Comparison of ENCODE assay signal across 9 cellular contexts in genomic region chr2:84963692-84964405, GRCh38. TPM values are rescaled to one million over a fixed set of nuclear protein-coding genes. Genes with fewer than 3 reads are reported as not detected.
DNase-seq lines count a peak whose midpoint lies in the region; ATAC-seq and TF ChIP-seq lines count a peak whose summit lies in the region.
"Had no signal": no experiment of that assay in that cellular context is flagged by ENCODE, and none has a peak within 500 bp of the region (broad histone marks: within the 10 kb centered on the region; RNA-seq: fewer than 3 reads in every experiment).

No MANE protein-coding gene starts in this region.

- intact Hi-C loops in mucosa of descending colon (cut with DNase I, micrococcal nuclease) = no loop called here

- H3K4me3 ChIP-seq in BLaER1 (no peak overlapping the region), adipocyte (ENCODE audit: low read length) (peak overlapping the region; percentile 35), mucosa of descending colon (no peak overlapping the region)
- H3K4me3 ChIP-seq: esophagus squamous epithelium had no signal

- no peaks in the 10 kb centered on the region for H3K9me3 ChIP-seq in BLaER1
- H3K9me3 ChIP-seq in adipocyte (ENCODE audit: control insufficient read depth, low read length) = no peaks in the 10 kb centered on the region
- no peaks in the 10 kb centered on the region for H3K9me3 ChIP-seq in mucosa of descending colon
- H3K9me3 ChIP-seq: esophagus squamous epithelium had no signal

- ATAC-seq in mucosa of descending colon = peak; percentile 63
- no peak for ATAC-seq in HG03469 (IDR thresholded peaks at IDR 0.05; ENCODE audit: unreplicated experiment)
- ATAC-seq in GM21737 (IDR thresholded peaks at IDR 0.05; ENCODE audit: unreplicated experiment) = no peak

- H3K4me2 ChIP-seq in BLaER1 = peak overlapping the region; percentile 25; the same call in 1 of the 2 replicates

- H3K27ac ChIP-seq in BLaER1 = no peak overlapping the region
- H3K27ac ChIP-seq: esophagus squamous epithelium had no signal

- TF ChIP-seq CTCF in mucosa of descending colon (IDR thresholded peaks at IDR 0.05) = no peak

- peak; percentile 84 for DNase-seq in HT1080 (ENCODE audit: low read depth)
- peak; percentile 65 for DNase-seq in adipocyte (ENCODE audit: low read depth)
- no peak for DNase-seq in mucosa of descending colon
- no peak for DNase-seq in amniotic stem cell (lab: John Stamatoyannopoulos, UW)
- no peak for DNase-seq in NCI-H2171 (lab: John Stamatoyannopoulos, UW)
- DNase-seq: esophagus squamous epithelium had no signal

- H3K36me3 ChIP-seq in BLaER1 (peaks cover 61% of the 10 kb centered on the region), adipocyte (ENCODE audit: control insufficient read depth, insufficient read depth, low read length, severe bottlenecking) (peaks cover 22% of the 10 kb centered on the region), mucosa of descending colon (ENCODE audit: low read depth) (no peaks in the 10 kb centered on the region)

- H3K27me3 ChIP-seq in BLaER1 = no peaks in the 10 kb centered on the region
- H3K27me3 ChIP-seq in adipocyte (replicated peaks; ENCODE audit: control insufficient read depth, insufficient read depth, low read length) = no peaks in the 10 kb centered on the region
- H3K27me3 ChIP-seq: esophagus squamous epithelium had no signal

- H3K4me1 ChIP-seq in BLaER1 = peaks cover 44% of the 10 kb centered on the region
- H3K4me1 ChIP-seq in adipocyte (ENCODE audit: control insufficient read depth, insufficient read depth, low read length) = peaks cover 44% of the 10 kb centered on the region
- peaks cover 11% of the 10 kb centered on the region for H3K4me1 ChIP-seq in mucosa of descending colon (ENCODE audit: low read depth)

- H3K9ac ChIP-seq in BLaER1 (no peak overlapping the region), adipocyte (ENCODE audit: low read length) (no peak overlapping the region)

- peaks cover 6% of the 10 kb centered on the region; the same call in 1 of the 2 replicates for H4K20me1 ChIP-seq in BLaER1

RNA-seq across cellular contexts. Expression of gene KCMF1, which starts 7.1 kb away (rescaled TPM):
- total RNA-seq in HT1080 (2014; rRNA removed; shearing (Covaris generic)) = 60.8 and 70.6 TPM in 2 replicates
- polyA plus RNA-seq in HT1080 (2015; cell fraction: cytosol; rRNA removed) = 72.8 and 102 TPM in 2 replicates
- 42.7 and 45.6 TPM in 2 replicates for polyA plus RNA-seq in HT1080 (2015; cell fraction: nucleus; rRNA removed)
- 10 to 100 TPM; 73.0 to 95.2 (median 85.0) TPM for total RNA-seq in mucosa of descending colon

RNA-seq across cellular contexts. Expression of gene TMSB10, which starts 58.4 kb away (rescaled TPM):
- total RNA-seq in HT1080 (2014; rRNA removed; shearing (Covaris generic)) = 2,966 and 4,695 TPM in 2 replicates
- polyA plus RNA-seq in HT1080 (2015; cell fraction: cytosol; rRNA removed) = 5,377 and 5,409 TPM in 2 replicates
- polyA plus RNA-seq in HT1080 (2015; cell fraction: nucleus; rRNA removed) = 1,307 and 1,395 TPM in 2 replicates
- 1,000 to 10,000 TPM in 2 of 3 donors, 100 to 1,000 TPM in 1; 798 to 2,724 (median 1,605) TPM for total RNA-seq in mucosa of descending colon

Comparison
In these comparisons a context has a peak if more than half of its experiments do, and no peak if none do; other contexts are left out.
1. DNase-seq: peak in HT1080 (single experiment) and adipocyte (single experiment); none in mucosa of descending colon (0 of 3), amniotic stem cell (single experiment) and NCI-H2171 (single experiment).